Comparison of ENCODE assay signal across 8 cellular contexts in genomic region chr1:111063595-111063994, GRCh38.
"Had no signal": no experiment of that assay in that cellular context is flagged by ENCODE, and none has a peak within 500 bp of the region (broad histone marks: within the 10 kb centered on the region; RNA-seq: fewer than 3 reads in every experiment).

No MANE protein-coding gene starts in this region.

- DNase-seq: GDM1, GF-D8 had no signal

- FAIRE-seq: G401.6, GM12878, GM12891, GM12892, GM18507, GM19239 had no signal

- ATAC-seq: GM12878 had no signal

- H3K4me3 ChIP-seq: GM12878 had no signal
